16 cellular contexts compared by ENCODE assay signal in genomic region chr5:81121273-81121672, GRCh38.
DNase-seq lines count a peak whose midpoint lies in the region; ATAC-seq and TF ChIP-seq lines count a peak whose summit lies in the region.
"Had no signal": no experiment of that assay in that cellular context is flagged by ENCODE, and none has a peak within 500 bp of the region (broad histone marks: within the 10 kb centered on the region; RNA-seq: fewer than 3 reads in every experiment).

No MANE protein-coding gene starts in this region.

- peaks cover 44% of the 10 kb centered on the region for H3K36me3 Mint-ChIP-seq in activated naive CD8-positive, alpha-beta T cell
- H3K36me3 Mint-ChIP-seq in activated naive CD8-positive, alpha-beta T cell treated with anti-CD3 and anti-CD28 coated beads for 36 hours: peaks cover 23% of the 10 kb centered on the region

- DNase-seq in activated naive CD8-positive, alpha-beta T cell treated with anti-CD3 and anti-CD28 coated beads for 36 hours: no peak
- no peak for DNase-seq in dorsolateral prefrontal cortex
- no peak for DNase-seq in NCI-H128 (lab: John Stamatoyannopoulos, UW; ENCODE audit: unreplicated experiment)
- DNase-seq: ACHN; CD4-positive, CD25-positive, alpha-beta regulatory T cell; DMS79; GOT3; H9 had no signal

- no peaks in the 10 kb centered on the region for H3K9me3 ChIP-seq in liver (ENCODE audit: control insufficient read depth in 4 of 4, low read length in 3 of 4)
- H3K9me3 ChIP-seq: BLaER1 treated with 17β-estradiol and CSF1 and Interleukin-3, amounts not matched to agents 10 nM and 100 nM had no signal

- peaks cover 23% of the 10 kb centered on the region for H3K4me1 Mint-ChIP-seq in activated naive CD8-positive, alpha-beta T cell (ENCODE audit: low read depth)
- peaks cover 20% of the 10 kb centered on the region for H3K4me1 Mint-ChIP-seq in activated naive CD8-positive, alpha-beta T cell treated with anti-CD3 and anti-CD28 coated beads for 36 hours

- no peak overlapping the region for H3K4me3 Mint-ChIP-seq in activated naive CD8-positive, alpha-beta T cell
- H3K4me3 Mint-ChIP-seq in activated naive CD8-positive, alpha-beta T cell treated with anti-CD3 and anti-CD28 coated beads for 36 hours: no peak overlapping the region
- H3K4me3 Mint-ChIP-seq: CD4-positive, CD25-positive, alpha-beta regulatory T cell; H9 had no signal

- WGBS in liver: 34% methylated on average over 5 of the region's 5 CpGs

- H3K9ac ChIP-seq in liver (ENCODE audit: low read depth in 1 of 2, low read length in 2 of 2): no peak overlapping the region
- H3K9ac ChIP-seq: BLaER1 treated with 17β-estradiol and CSF1 and Interleukin-3, amounts not matched to agents 10 nM and 100 nM had no signal

- H3K4me3 ChIP-seq in dorsolateral prefrontal cortex: no peak overlapping the region
- peak overlapping the region in 1 of 3 donors; percentile 3 for H3K4me3 ChIP-seq in liver (ENCODE audit: low read depth in 1 of 3, low read length in 3 of 3)
- H3K4me3 ChIP-seq: BLaER1 treated with 17β-estradiol and CSF1 and Interleukin-3, amounts not matched to agents 10 nM and 100 nM; GM12878 had no signal

- TF ChIP-seq CTCF in dorsolateral prefrontal cortex (IDR thresholded peaks at IDR 0.05 in 54 of 56, conservative IDR thresholded peaks at IDR 0.05 in 2 of 56; ENCODE audit: low read depth in 1 of 56, partially characterized antibody in 56 of 56) (no peak), liver (IDR thresholded peaks at IDR 0.05; ENCODE audit: low read depth, low read length, missing input control) (no peak)

- H3K4me1 ChIP-seq in liver (ENCODE audit: control insufficient read depth in 4 of 4, insufficient read depth in 4 of 4, low read length in 3 of 4): peaks cover 6 to 43% (median 39%) of the 10 kb centered on the region in 4 donors
- H3K4me1 ChIP-seq: BLaER1 treated with 17β-estradiol and CSF1 and Interleukin-3, amounts not matched to agents 10 nM and 100 nM had no signal

- intact Hi-C loops in dorsolateral prefrontal cortex (cut with DNase I): no loop called here

- no peaks in the 10 kb centered on the region for H3K27me3 Mint-ChIP-seq in activated naive CD8-positive, alpha-beta T cell
- H3K27me3 Mint-ChIP-seq in activated naive CD8-positive, alpha-beta T cell treated with anti-CD3 and anti-CD28 coated beads for 36 hours: no peaks in the 10 kb centered on the region

- ATAC-seq in GM19023 (IDR thresholded peaks at IDR 0.05; ENCODE audit: unreplicated experiment) (no peak), HG02885 (IDR thresholded peaks at IDR 0.05; ENCODE audit: poor library complexity, unreplicated experiment) (no peak), GM19467 (IDR thresholded peaks at IDR 0.05; ENCODE audit: unreplicated experiment) (no peak)
- ATAC-seq: GM12878 had no signal

- peak overlapping the region; percentile 35 for H3K27ac Mint-ChIP-seq in activated naive CD8-positive, alpha-beta T cell
- no peak overlapping the region for H3K27ac Mint-ChIP-seq in activated naive CD8-positive, alpha-beta T cell treated with anti-CD3 and anti-CD28 coated beads for 36 hours
- H3K27ac Mint-ChIP-seq: CD4-positive, CD25-positive, alpha-beta regulatory T cell had no signal

- H3K27me3 ChIP-seq in dorsolateral prefrontal cortex (no peaks in the 10 kb centered on the region), liver (ENCODE audit: control insufficient read depth in 4 of 4, insufficient read depth in 4 of 4, low read length in 3 of 4) (no peaks in the 10 kb centered on the region)
- H3K27me3 ChIP-seq: BLaER1 treated with 17β-estradiol and CSF1 and Interleukin-3, amounts not matched to agents 10 nM and 100 nM had no signal

- peak in 1 of 2 donors; percentile 10 for TF ChIP-seq RAD21 in liver (IDR thresholded peaks at IDR 0.05)

- H3K9me3 Mint-ChIP-seq in activated naive CD8-positive, alpha-beta T cell (ENCODE audit: low read depth): no peaks in the 10 kb centered on the region
- no peaks in the 10 kb centered on the region for H3K9me3 Mint-ChIP-seq in activated naive CD8-positive, alpha-beta T cell treated with anti-CD3 and anti-CD28 coated beads for 36 hours
- H3K9me3 Mint-ChIP-seq: H9 had no signal

- H3K27ac ChIP-seq in dorsolateral prefrontal cortex: peak overlapping the region in 38 of 59 donors; percentile 4 to 77 (median 40)
- no peak overlapping the region for H3K27ac ChIP-seq in liver (ENCODE audit: low read depth in 1 of 2, low read length in 2 of 2)
- H3K27ac ChIP-seq: 22Rv1; BLaER1 treated with 17β-estradiol and CSF1 and Interleukin-3, amounts not matched to agents 10 nM and 100 nM had no signal

- no peaks in the 10 kb centered on the region for H3K36me3 ChIP-seq in liver (ENCODE audit: control insufficient read depth in 4 of 4, insufficient read depth in 3 of 4, low read depth in 1 of 4, low read length in 3 of 4)
- H3K36me3 ChIP-seq: BLaER1 treated with 17β-estradiol and CSF1 and Interleukin-3, amounts not matched to agents 10 nM and 100 nM had no signal

TF ChIP-seq in liver, 16 proteins besides CTCF, POLR2A, EP300 and RAD21:
- TF ChIP-seq HNF4G (IDR thresholded peaks at IDR 0.05) (peak; percentile 37), RXRA (IDR thresholded peaks at IDR 0.05) (peak in 1 of 2 donors; percentile 64), SP1 (IDR thresholded peaks at IDR 0.05) (peak; percentile 45), REST (IDR thresholded peaks at IDR 0.05) (no peak), MAX (IDR thresholded peaks at IDR 0.05) (peak; percentile 39), ATF3 (IDR thresholded peaks at IDR 0.05) (no peak), YY1 (IDR thresholded peaks at IDR 0.05) (no peak), TAF1 (conservative IDR thresholded peaks at IDR 0.05) (no peak), HNF4A (conservative IDR thresholded peaks at IDR 0.05) (peak; percentile 70 to 71), FOXA1 (IDR thresholded peaks at IDR 0.05) (no peak), EGR1 (IDR thresholded peaks at IDR 0.05; ENCODE audit: low read depth in 2 of 2) (no peak), JUND (IDR thresholded peaks at IDR 0.05) (peak in 1 of 2 donors; percentile 19), FOXA2 (IDR thresholded peaks at IDR 0.05) (no peak), NR2F2 (IDR thresholded peaks at IDR 0.05) (no peak), GABPA (IDR thresholded peaks at IDR 0.05 in 1 of 2, conservative IDR thresholded peaks at IDR 0.05 in 1 of 2) (no peak), ZBTB33 (IDR thresholded peaks at IDR 0.05) (no peak)
TF ChIP-seq in liver: peak in this region for 6.

Comparison
In these comparisons a context has a peak if more than half of its experiments do, and no peak if none do; other contexts are left out.
1. H3K27ac ChIP-seq: peak in dorsolateral prefrontal cortex (38 of 59); none in liver (0 of 2).